In genomic region chr2:182616471-182617393, GRCh38 we compare ENCODE assay signal across 17 cellular contexts.
A peak's percentile ranks its signal among the peaks of the same experiment; 100 is the strongest.
DNase-seq lines count a peak whose midpoint lies in the region; ATAC-seq and TF ChIP-seq lines count a peak whose summit lies in the region.
"Had no signal": no experiment of that assay in that cellular context is flagged by ENCODE, and none has a peak within 500 bp of the region (broad histone marks: within the 10 kb centered on the region; RNA-seq: fewer than 3 reads in every experiment).

No MANE protein-coding gene starts in this region.

- no peak overlapping the region for H3K27ac Mint-ChIP-seq in natural killer cell
- H3K27ac Mint-ChIP-seq in chondrocyte (ENCODE audit: unreplicated experiment) = no peak overlapping the region
- H3K27ac Mint-ChIP-seq: B cell; stimulated activated memory B cell treated with anti-CD40 and anti-IgM and Interleukin-4, amounts not matched to agents 10 μg/mL and 1 μg/mL and 100 μg/mL, for 72 hours; T-helper 2 cell treated with Interferon-gamma antibody and Interleukin-4, amounts not matched to agents 5 μg/mL and 100 μg/mL, for 36 hours had no signal

- H3K4me1 Mint-ChIP-seq in natural killer cell (no peaks in the 10 kb centered on the region), chondrocyte (ENCODE audit: low read depth) (peaks cover 20% of the 10 kb centered on the region)
- H3K4me1 Mint-ChIP-seq: B cell; stimulated activated memory B cell treated with anti-CD40 and anti-IgM and Interleukin-4, amounts not matched to agents 10 μg/mL and 1 μg/mL and 100 μg/mL, for 72 hours had no signal

- H3K27me3 Mint-ChIP-seq in natural killer cell (ENCODE audit: low read depth in 2 of 2) (no peaks in the 10 kb centered on the region), chondrocyte (ENCODE audit: low read depth) (no peaks in the 10 kb centered on the region)
- H3K27me3 Mint-ChIP-seq: B cell; stimulated activated memory B cell treated with anti-CD40 and anti-IgM and Interleukin-4, amounts not matched to agents 10 μg/mL and 1 μg/mL and 100 μg/mL, for 72 hours had no signal

- TF ChIP-seq CTCF in HFF-Myc (IDR thresholded peaks at IDR 0.05; ENCODE audit: low read depth, low read length, missing control alignments) = no peak
- no peak for TF ChIP-seq CTCF in natural killer cell (IDR thresholded peaks at IDR 0.05)
- no peak for TF ChIP-seq CTCF in chondrocyte (IDR thresholded peaks at IDR 0.05)

- H3K27ac ChIP-seq in angular gyrus (ENCODE audit: low read depth, low read length) = peak overlapping the region; percentile 53
- H3K27ac ChIP-seq: breast epithelium, uterus had no signal

- H3K4me3 Mint-ChIP-seq in natural killer cell = no peak overlapping the region
- no peak overlapping the region for H3K4me3 Mint-ChIP-seq in chondrocyte (ENCODE audit: unreplicated experiment)
- H3K4me3 Mint-ChIP-seq: B cell; stimulated activated memory B cell treated with anti-CD40 and anti-IgM and Interleukin-4, amounts not matched to agents 10 μg/mL and 1 μg/mL and 100 μg/mL, for 72 hours; T-helper 2 cell treated with Interferon-gamma antibody and Interleukin-4, amounts not matched to agents 5 μg/mL and 100 μg/mL, for 36 hours had no signal

- in situ Hi-C loops in ACHN (cut with HindIII; ENCODE audit: low pct_ligation_motif_present, low pct_unique_long_range_greater_than_20kb, low sequenced_read_pairs) = no loop called here

- ATAC-seq in natural killer cell = no peak
- no peak for ATAC-seq in GM18909 (IDR thresholded peaks at IDR 0.05; ENCODE audit: poor library complexity, unreplicated experiment)
- ATAC-seq: PC-3; stimulated activated memory B cell treated with anti-CD40 and anti-IgM and Interleukin-4, amounts not matched to agents 10 μg/mL and 1 μg/mL and 100 μg/mL, for 72 hours had no signal

- intact Hi-C loops in natural killer cell (cut with micrococcal nuclease) = no loop called here

- H3K4me3 ChIP-seq in HFF-Myc (replicated peaks; ENCODE audit: low read depth, low read length) = no peak overlapping the region
- H3K4me3 ChIP-seq: breast epithelium, HAP-1, uterus had no signal

- H3K9me3 Mint-ChIP-seq in natural killer cell (no peaks in the 10 kb centered on the region), chondrocyte (ENCODE audit: low read depth) (no peaks in the 10 kb centered on the region)
- H3K9me3 Mint-ChIP-seq: stimulated activated memory B cell treated with anti-CD40 and anti-IgM and Interleukin-4, amounts not matched to agents 10 μg/mL and 1 μg/mL and 100 μg/mL, for 72 hours; T-helper 2 cell treated with Interferon-gamma antibody and Interleukin-4, amounts not matched to agents 5 μg/mL and 100 μg/mL, for 36 hours had no signal

- peak; percentile 54 for DNase-seq in ACHN
- DNase-seq in HFF-Myc (ENCODE audit: extremely low read depth, low read depth) = peak; percentile 9
- peak; percentile 64 for DNase-seq in glomerular visceral epithelial cell (ENCODE audit: extremely low spot score)
- DNase-seq in NCI-H1105 treated with DMSO at 0.1 percent for 48 hours (lab: John Stamatoyannopoulos, UW) = no peak
- DNase-seq in natural killer cell = no peak
- DNase-seq in chondrocyte (ENCODE audit: low spot score) = no peak
- DNase-seq: activated CD4-positive, alpha-beta T cell treated with anti-CD3 and anti-CD28 coated beads, Interleukin-2, amount 50 U/mL, for 4 hours; NCI-H1092; PC-3; uterus had no signal

- H3K36me3 Mint-ChIP-seq in natural killer cell (no peaks in the 10 kb centered on the region), chondrocyte (ENCODE audit: low read depth) (no peaks in the 10 kb centered on the region)
- H3K36me3 Mint-ChIP-seq: stimulated activated memory B cell treated with anti-CD40 and anti-IgM and Interleukin-4, amounts not matched to agents 10 μg/mL and 1 μg/mL and 100 μg/mL, for 72 hours had no signal

Comparison
In these comparisons a context has a peak if more than half of its experiments do, and no peak if none do; other contexts are left out.
1. DNase-seq: peak in ACHN (single experiment), HFF-Myc (single experiment) and glomerular visceral epithelial cell (single experiment); none in NCI-H1105 treated with DMSO at 0.1 percent for 48 hours (single experiment), natural killer cell (single experiment) and chondrocyte (single experiment).